ENCODE assay signal across 19 cellular contexts in genomic region chr18:47909484-47909883, GRCh38. TPM values are rescaled to one million over a fixed set of nuclear protein-coding genes. Genes with fewer than 3 reads are reported as not detected.
A peak's percentile ranks its signal among the peaks of the same experiment; 100 is the strongest.
DNase-seq lines count a peak whose midpoint lies in the region; ATAC-seq and TF ChIP-seq lines count a peak whose summit lies in the region.
"Had no signal": no experiment of that assay in that cellular context is flagged by ENCODE, and none has a peak within 500 bp of the region (broad histone marks: within the 10 kb centered on the region; RNA-seq: fewer than 3 reads in every experiment).

No MANE protein-coding gene starts in this region.

- no peak for ATAC-seq in GM18517 (IDR thresholded peaks at IDR 0.05; ENCODE audit: unreplicated experiment)

- H3K4me1 ChIP-seq in colonic mucosa, result peaks cover 3% of the 10 kb centered on the region
- H3K4me1 ChIP-seq: parathyroid adenoma had no signal

- H3K9me3 ChIP-seq in colonic mucosa, result no peaks in the 10 kb centered on the region

- no peak overlapping the region for H3K27ac ChIP-seq in colonic mucosa
- H3K27ac ChIP-seq: cardiac muscle cell, esophagus squamous epithelium, parathyroid adenoma, skin epidermis had no signal

- H3K4me3 Mint-ChIP-seq in activated naive CD8-positive, alpha-beta T cell, result no peak overlapping the region
- no peak overlapping the region for H3K4me3 Mint-ChIP-seq in activated naive CD8-positive, alpha-beta T cell treated with anti-CD3 and anti-CD28 coated beads for 36 hours
- H3K4me3 Mint-ChIP-seq in nephron progenitor cell (no peak overlapping the region), immature natural killer cell (no peak overlapping the region)

- H3K36me3 Mint-ChIP-seq in activated naive CD8-positive, alpha-beta T cell, result peaks cover 36% of the 10 kb centered on the region
- H3K36me3 Mint-ChIP-seq in activated naive CD8-positive, alpha-beta T cell treated with anti-CD3 and anti-CD28 coated beads for 36 hours, result peaks cover 64% of the 10 kb centered on the region
- H3K36me3 Mint-ChIP-seq in nephron progenitor cell (ENCODE audit: low read depth) (peaks cover 87% of the 10 kb centered on the region), immature natural killer cell (peaks cover 7 to 14% (median 11%) of the 10 kb centered on the region in 3 donors)

- H3K9me3 Mint-ChIP-seq in activated naive CD8-positive, alpha-beta T cell (ENCODE audit: low read depth), result peaks cover 6% of the 10 kb centered on the region
- H3K9me3 Mint-ChIP-seq in activated naive CD8-positive, alpha-beta T cell treated with anti-CD3 and anti-CD28 coated beads for 36 hours, result peaks cover 19% of the 10 kb centered on the region
- H3K9me3 Mint-ChIP-seq in nephron progenitor cell, result peaks cover 66% of the 10 kb centered on the region
- peaks cover 0 to 4% (median 1%) of the 10 kb centered on the region in 6 donors for H3K9me3 Mint-ChIP-seq in immature natural killer cell

- H3K4me3 ChIP-seq in colonic mucosa, result no peak overlapping the region
- H3K4me3 ChIP-seq: cardiac muscle cell, esophagus squamous epithelium, lung, skin epidermis had no signal

- H3K36me3 ChIP-seq in colonic mucosa, result peaks cover 3% of the 10 kb centered on the region
- H3K36me3 ChIP-seq: cardiac muscle cell had no signal

- intact Hi-C loops in colonic mucosa (cut with DNase I), result no loop called here

- TF ChIP-seq CTCF in colonic mucosa (IDR thresholded peaks at IDR 0.05) (no peak), nephron progenitor cell (IDR thresholded peaks at IDR 0.05) (no peak)

- DNase-seq in activated naive CD8-positive, alpha-beta T cell treated with anti-CD3 and anti-CD28 coated beads for 36 hours, result no peak
- peak; percentile 50 for DNase-seq in NCI-H2029 (lab: John Stamatoyannopoulos, UW)
- DNase-seq in colonic mucosa, result peak; percentile 28
- DNase-seq in nephron progenitor cell, result no peak
- no peak for DNase-seq in immature natural killer cell
- no peak for DNase-seq in GM19238 (ENCODE audit: insufficient read length, low spot score)
- DNase-seq: EL; esophagus squamous epithelium; glutamatergic neuron; HCEC 1CT; NCI-H1092; NCI-H2171 treated with DMSO at 0.1 percent for 48 hours; stimulated activated CD4-positive, alpha-beta T cell treated with anti-CD3 and anti-CD28 coated beads, Interleukin-4, amount 100 ng/mL, for 1 hour had no signal

- H3K9ac ChIP-seq in colonic mucosa (ENCODE audit: low read depth in 2 of 2, low read length in 2 of 2), result no peak overlapping the region
- H3K9ac ChIP-seq: parathyroid adenoma had no signal

- H3K27me3 Mint-ChIP-seq in activated naive CD8-positive, alpha-beta T cell, result no peaks in the 10 kb centered on the region
- H3K27me3 Mint-ChIP-seq in activated naive CD8-positive, alpha-beta T cell treated with anti-CD3 and anti-CD28 coated beads for 36 hours, result no peaks in the 10 kb centered on the region
- H3K27me3 Mint-ChIP-seq in nephron progenitor cell (ENCODE audit: low read depth, poor library complexity) (peaks cover 2% of the 10 kb centered on the region), immature natural killer cell (ENCODE audit: low read depth in 3 of 3) (no peaks in the 10 kb centered on the region)

- H3K27me3 ChIP-seq in colonic mucosa, result no peaks in the 10 kb centered on the region
- H3K27me3 ChIP-seq: cardiac muscle cell, esophagus squamous epithelium had no signal

- H3K27ac Mint-ChIP-seq in activated naive CD8-positive, alpha-beta T cell, result peak overlapping the region; percentile 85
- H3K27ac Mint-ChIP-seq in activated naive CD8-positive, alpha-beta T cell treated with anti-CD3 and anti-CD28 coated beads for 36 hours, result no peak overlapping the region
- peak overlapping the region; percentile 17 for H3K27ac Mint-ChIP-seq in nephron progenitor cell
- H3K27ac Mint-ChIP-seq in immature natural killer cell, result peak overlapping the region in 2 of 6 donors; percentile 14 to 17

- H3K4me1 Mint-ChIP-seq in activated naive CD8-positive, alpha-beta T cell (ENCODE audit: low read depth), result peaks cover 89% of the 10 kb centered on the region
- H3K4me1 Mint-ChIP-seq in activated naive CD8-positive, alpha-beta T cell treated with anti-CD3 and anti-CD28 coated beads for 36 hours, result peaks cover 77% of the 10 kb centered on the region
- H3K4me1 Mint-ChIP-seq in nephron progenitor cell (peaks cover 21% of the 10 kb centered on the region), immature natural killer cell (peaks cover 76 to 98% of the 10 kb centered on the region in 2 donors)

RNA-seq across cellular contexts. Expression of gene SMAD2, which starts 21.0 kb away (rescaled TPM):
- total RNA-seq in activated naive CD8-positive, alpha-beta T cell treated with anti-CD3 and anti-CD28 coated beads for 36 hours, result 100 to 1,000 TPM; 101 to 105 TPM
- total RNA-seq in colonic mucosa, result 100 to 1,000 TPM; 109 to 133 TPM
- polyA plus RNA-seq in immature natural killer cell, result 100 to 1,000 TPM in 2 of 3 donors, 10 to 100 TPM in 1; 81.4 to 123 (median 112) TPM

Comparison
In these comparisons a context has a peak if more than half of its experiments do, and no peak if none do; other contexts are left out.
1. DNase-seq: peak in NCI-H2029 (single experiment) and colonic mucosa (single experiment); none in activated naive CD8-positive, alpha-beta T cell treated with anti-CD3 and anti-CD28 coated beads for 36 hours (single experiment), nephron progenitor cell (single experiment), immature natural killer cell (0 of 3) and GM19238 (single experiment).